23 cellular contexts compared by ENCODE assay signal in the genomic region with DNA sequence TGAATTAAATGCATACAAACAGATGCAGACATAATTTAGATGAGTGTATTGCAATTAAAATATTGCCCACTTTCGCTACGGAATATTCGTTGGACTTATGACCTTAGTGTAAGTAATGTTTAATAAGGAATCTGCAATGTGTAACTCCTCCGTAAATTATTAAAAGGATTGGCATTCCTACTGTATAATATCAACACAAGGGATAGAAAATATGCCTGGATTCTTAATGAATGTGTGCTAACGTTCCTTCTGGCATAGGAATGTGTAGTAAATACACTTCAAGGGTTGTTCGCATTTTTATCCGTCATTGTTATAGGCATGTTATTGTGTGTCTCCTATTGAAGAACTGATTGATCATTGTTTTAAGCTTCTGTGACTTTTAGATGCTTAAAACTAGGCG.
DNase-seq lines count a peak whose midpoint lies in the region; ATAC-seq, FAIRE-seq and TF ChIP-seq lines count a peak whose summit lies in the region.
"Had no signal": no experiment of that assay in that cellular context is flagged by ENCODE, and none has a peak within 500 bp of the region (broad histone marks: within the 10 kb centered on the region; RNA-seq: fewer than 3 reads in every experiment).

No MANE protein-coding gene starts in this region.

- CTCF ChIA-PET in Calu3 (lab: Charles Lee) = interaction anchor here (0.9 to 2.5 kb wide), 3 partner anchors 17 to 50 kb away, joined by 3 to 6 read pairs (median 4); no protein-coding TSS in a partner anchor

- H3K4me1 ChIP-seq in body of pancreas (peaks cover 54% of the 10 kb centered on the region), kidney (ENCODE audit: control insufficient read depth in 1 of 2, insufficient read depth in 1 of 2, low read depth in 1 of 2, low read length in 2 of 2) (peaks cover 38 to 47% of the 10 kb centered on the region in 2 donors)
- H3K4me1 ChIP-seq: ascending aorta had no signal

- H3K36me3 Mint-ChIP-seq in Calu3 (ENCODE audit: insufficient read depth, unreplicated experiment) = peaks cover 29% of the 10 kb centered on the region
- no peaks in the 10 kb centered on the region for H3K36me3 Mint-ChIP-seq in stimulated activated effector memory CD8-positive, alpha-beta T cell treated with anti-CD3 and anti-CD28 coated beads, Interleukin-12 subunit alpha, Interleukin-12 subunit beta, amount 100 ng/mL, for 72 hours
- H3K36me3 Mint-ChIP-seq: activated naive CD4-positive, alpha-beta T cell treated with anti-CD3 and anti-CD28 coated beads, Interleukin-2, amount 50 U/mL, for 24 hours; immature natural killer cell; WTC11 had no signal

- H3K27me3 ChIP-seq in body of pancreas = no peaks in the 10 kb centered on the region
- H3K27me3 ChIP-seq: ascending aorta had no signal

- TF ChIP-seq POLR2A in body of pancreas (IDR thresholded peaks at IDR 0.05) = no peak
- TF ChIP-seq POLR2A in GM12891 (IDR thresholded peaks at IDR 0.05; ENCODE audit: low read depth, low read length) = no peak

- intact Hi-C loops in Calu3 (cut with micrococcal nuclease; ENCODE audit: unreplicated experiment) (loop anchor here (1.0 to 5.0 kb wide), 4 partner anchors 38 to 296 kb away; no protein-coding TSS in a partner anchor), body of pancreas (cut with DNase I) (no loop called here), kidney (cut with DNase I) (no loop called here)

- no peaks in the 10 kb centered on the region for H3K27me3 Mint-ChIP-seq in Calu3 (ENCODE audit: unreplicated experiment)
- H3K27me3 Mint-ChIP-seq: activated naive CD4-positive, alpha-beta T cell treated with anti-CD3 and anti-CD28 coated beads, Interleukin-2, amount 50 U/mL, for 24 hours; progenitor cell of endocrine pancreas had no signal

- H3K4me1 Mint-ChIP-seq in Calu3 (ENCODE audit: low read depth, unreplicated experiment) = peaks cover 77% of the 10 kb centered on the region
- no peaks in the 10 kb centered on the region for H3K4me1 Mint-ChIP-seq in stimulated activated effector memory CD8-positive, alpha-beta T cell treated with anti-CD3 and anti-CD28 coated beads, Interleukin-12 subunit alpha, Interleukin-12 subunit beta, amount 100 ng/mL, for 72 hours
- H3K4me1 Mint-ChIP-seq: activated naive CD4-positive, alpha-beta T cell treated with anti-CD3 and anti-CD28 coated beads, Interleukin-2, amount 50 U/mL, for 24 hours; immature natural killer cell had no signal

- DNase-seq in Calu3 (no peak), body of pancreas (no peak), kidney (no peak), retinal pigment epithelial cell (ENCODE audit: low read depth) (peak; percentile 72), GM12891 (ENCODE audit: insufficient read length, low spot score) (no peak), AML-193 (lab: John Stamatoyannopoulos, UW) (no peak)
- no peak for DNase-seq in stimulated activated effector memory CD8-positive, alpha-beta T cell treated with anti-CD3 and anti-CD28 coated beads, Interleukin-12 subunit alpha, Interleukin-12 subunit beta, amount 100 ng/mL, for 72 hours (ENCODE audit: low spot score in 2 of 2)
- DNase-seq: DMS 273 treated with DMSO at 0.1 percent for 48 hours; effector CD4-positive, alpha-beta T cell; erythroblast; hippocampal formation; immature natural killer cell; mucosa of descending colon; NCI-H1436; NCI-H446; stimulated activated CD4-positive, alpha-beta T cell treated with anti-CD3 and anti-CD28 coated beads, Interleukin-1b, Interleukin-23, amount 100 ng/mL, for 48 hours; T1000 had no signal

- no peaks in the 10 kb centered on the region for H3K9me3 ChIP-seq in body of pancreas
- H3K9me3 ChIP-seq in kidney (ENCODE audit: control insufficient read depth in 1 of 2, low read length in 2 of 2) = no peaks in the 10 kb centered on the region
- H3K9me3 ChIP-seq: ascending aorta, mucosa of descending colon had no signal

- 21 to 26% methylated on average over 8 of the region's 8 CpGs for WGBS in body of pancreas, 2 donors

- H3K4me3 ChIP-seq in body of pancreas = no peak overlapping the region
- peak overlapping the region; percentile 2 to 23 for H3K4me3 ChIP-seq in kidney (ENCODE audit: low read length in 2 of 2)
- H3K4me3 ChIP-seq in retinal pigment epithelial cell (ENCODE audit: low read length) = no peak overlapping the region
- H3K4me3 ChIP-seq: ascending aorta, mucosa of descending colon had no signal

- H3K36me3 ChIP-seq in body of pancreas (replicated peaks in 1 of 2; ENCODE audit: insufficient read depth in 1 of 2, low read depth in 2 of 2) = no peaks in the 10 kb centered on the region
- H3K36me3 ChIP-seq in kidney (ENCODE audit: control insufficient read depth in 1 of 2, insufficient read depth in 2 of 2, low read length in 2 of 2) = no peaks in the 10 kb centered on the region
- H3K36me3 ChIP-seq: ascending aorta had no signal

- peak overlapping the region in 1 of 2 donors; percentile 17 for H3K9ac ChIP-seq in kidney (ENCODE audit: low read length in 2 of 2)
- H3K9ac ChIP-seq: KMS-11 had no signal

- H3K27ac ChIP-seq in body of pancreas (peak overlapping the region in 2 of 4 donors; percentile 24 to 31), kidney (ENCODE audit: low read depth in 2 of 2, low read length in 2 of 2) (peak overlapping the region; percentile 33 to 68)
- H3K27ac ChIP-seq: ascending aorta, KMS-11 had no signal

- H3K9me3 Mint-ChIP-seq in Calu3 (ENCODE audit: low read depth, unreplicated experiment) = no peaks in the 10 kb centered on the region
- H3K9me3 Mint-ChIP-seq in stimulated activated effector memory CD8-positive, alpha-beta T cell treated with anti-CD3 and anti-CD28 coated beads, Interleukin-12 subunit alpha, Interleukin-12 subunit beta, amount 100 ng/mL, for 72 hours = no peaks in the 10 kb centered on the region
- H3K9me3 Mint-ChIP-seq: activated naive CD4-positive, alpha-beta T cell treated with anti-CD3 and anti-CD28 coated beads, Interleukin-2, amount 50 U/mL, for 24 hours; immature natural killer cell; WTC11 had no signal

- FAIRE-seq in kidney (lab: Jason Lieb, UNC) (no peak), GM12891 (lab: Jason Lieb, UNC) (no peak)
- FAIRE-seq: GM18507 had no signal

- TF ChIP-seq CTCF in Calu3 (IDR thresholded peaks at IDR 0.05; ENCODE audit: unreplicated experiment) (no peak), body of pancreas (IDR thresholded peaks at IDR 0.05) (no peak), kidney (IDR thresholded peaks at IDR 0.05; ENCODE audit: borderline replicate concordance, extremely low read depth, insufficient read depth) (no peak), retinal pigment epithelial cell (conservative IDR thresholded peaks at IDR 0.05; ENCODE audit: low read depth, low read length) (no peak)

- peak overlapping the region; percentile 63 for H3K27ac Mint-ChIP-seq in Calu3 (ENCODE audit: unreplicated experiment)
- H3K27ac Mint-ChIP-seq in stimulated activated effector memory CD8-positive, alpha-beta T cell treated with anti-CD3 and anti-CD28 coated beads, Interleukin-12 subunit alpha, Interleukin-12 subunit beta, amount 100 ng/mL, for 72 hours = no peak overlapping the region
- H3K27ac Mint-ChIP-seq: activated naive CD4-positive, alpha-beta T cell treated with anti-CD3 and anti-CD28 coated beads, Interleukin-2, amount 50 U/mL, for 24 hours; immature natural killer cell; progenitor cell of endocrine pancreas; WTC11 had no signal

- H3K4me3 Mint-ChIP-seq in Calu3 (ENCODE audit: low read depth, unreplicated experiment) = peak overlapping the region; percentile 62
- H3K4me3 Mint-ChIP-seq in stimulated activated effector memory CD8-positive, alpha-beta T cell treated with anti-CD3 and anti-CD28 coated beads, Interleukin-12 subunit alpha, Interleukin-12 subunit beta, amount 100 ng/mL, for 72 hours = no peak overlapping the region
- H3K4me3 Mint-ChIP-seq: activated naive CD4-positive, alpha-beta T cell treated with anti-CD3 and anti-CD28 coated beads, Interleukin-2, amount 50 U/mL, for 24 hours; immature natural killer cell; WTC11 had no signal

- no TSS peak for BruUV-seq in Calu3 (replicated peaks; lab: Mats Ljungman, UMichigan)

- peak; percentile 59 for ATAC-seq in body of pancreas
- no peak for ATAC-seq in stimulated activated effector memory CD8-positive, alpha-beta T cell treated with anti-CD3 and anti-CD28 coated beads, Interleukin-12 subunit alpha, Interleukin-12 subunit beta, amount 100 ng/mL, for 72 hours
- ATAC-seq: mucosa of descending colon, WTC11 had no signal

TF ChIP-seq in GM12891, 5 proteins besides CTCF, POLR2A, EP300 and RAD21:
- TF ChIP-seq POLR2AphosphoS5 (IDR thresholded peaks at IDR 0.05; ENCODE audit: low read depth, low read length) (no peak), POU2F2 (IDR thresholded peaks at IDR 0.05; ENCODE audit: low read depth, low read length) (no peak), PAX5 (IDR thresholded peaks at IDR 0.05; ENCODE audit: insufficient read depth, low read length, severe bottlenecking) (no peak), SPI1 (IDR thresholded peaks at IDR 0.05; ENCODE audit: low read depth, low read length) (no peak), TAF1 (IDR thresholded peaks at IDR 0.05; ENCODE audit: low read depth, low read length) (no peak)

Comparison
In these comparisons a context has a peak if more than half of its experiments do, and no peak if none do; other contexts are left out.
1. H3K4me3 ChIP-seq: peak in kidney (2 of 2); none in body of pancreas (0 of 2) and retinal pigment epithelial cell (single experiment).